Comparison of ENCODE assay signal across 8 cellular contexts in genomic region chr10:126465771-126466170, GRCh38.
"Had no signal": no experiment of that assay in that cellular context is flagged by ENCODE, and none has a peak within 500 bp of the region (broad histone marks: within the 10 kb centered on the region; RNA-seq: fewer than 3 reads in every experiment).

No MANE protein-coding gene starts in this region.

- H3K27ac ChIP-seq: breast epithelium, psoas muscle, right lobe of liver had no signal

- DNase-seq: activated CD4-positive, alpha-beta T cell treated with anti-CD3 and anti-CD28 coated beads, Interleukin-2, amount 50 U/mL, for 1 hour; activated naive CD4-positive, alpha-beta T cell treated with Interleukin-2 at 50 U/mL for 16 hours; occipital lobe; psoas muscle; right lobe of liver had no signal

- ATAC-seq: activated CD4-positive, CD25-positive, alpha-beta regulatory T cell treated with anti-CD3 and anti-CD28 coated beads, Interleukin-2, amount 50 U/mL, for 24 hours; psoas muscle; right lobe of liver had no signal

- H3K4me3 ChIP-seq: breast epithelium, psoas muscle, right lobe of liver, smooth muscle cell had no signal
